ENCODE assay signal across 16 cellular contexts in genomic region chr17:2903193-2903974, GRCh38.
DNase-seq lines count a peak whose midpoint lies in the region; TF ChIP-seq lines count a peak whose summit lies in the region.
"Had no signal": no experiment of that assay in that cellular context is flagged by ENCODE, and none has a peak within 500 bp of the region (broad histone marks: within the 10 kb centered on the region; RNA-seq: fewer than 3 reads in every experiment).

No MANE protein-coding gene starts in this region.

- no peak overlapping the region for H3K4me3 ChIP-seq in neuronal stem cell (ENCODE audit: low read length in 2 of 2)
- H3K4me3 ChIP-seq: Peyer's patch had no signal

- no peak overlapping the region for H2BK12ac ChIP-seq in neuronal stem cell (ENCODE audit: low read length)

- TF ChIP-seq CTCF in GM10266 (IDR thresholded peaks at IDR 0.05; ENCODE audit: control insufficient read depth, insufficient read depth, low read depth, missing control alignments), result no peak

- no peak overlapping the region for H3K4ac ChIP-seq in neuronal stem cell (ENCODE audit: low read length)

- no peak overlapping the region for H3K27ac ChIP-seq in neuronal stem cell (replicated peaks; ENCODE audit: low read length)
- H3K27ac ChIP-seq: brain microvascular endothelial cell, Peyer's patch had no signal

- in situ Hi-C loops in G401 (cut with HindIII; ENCODE audit: low sequenced_read_pairs), result no loop called here

- no peak overlapping the region for H3K4me2 ChIP-seq in neuronal stem cell (ENCODE audit: insufficient read depth, low read length, poor library complexity, severe bottlenecking)

- peak overlapping the region; percentile 16 for H2BK5ac ChIP-seq in neuronal stem cell (ENCODE audit: low read length)

- H2AK5ac ChIP-seq in neuronal stem cell (ENCODE audit: low read depth, low read length), result peak overlapping the region; percentile 23

- no peaks in the 10 kb centered on the region for H3K36me3 ChIP-seq in neuronal stem cell (replicated peaks in 1 of 2; ENCODE audit: control insufficient read depth in 2 of 2, insufficient read depth in 2 of 2, low read length in 2 of 2)
- H3K36me3 ChIP-seq: brain microvascular endothelial cell, Peyer's patch had no signal

- WGBS in neuronal stem cell (ENCODE audit: extremely low coverage in 2 of 2, insufficient read length in 2 of 2, insufficient replicate concordance in 1 of 2), 2 donors, result no CpG with 5 or more reads among the region's 8 CpGs

- H4K8ac ChIP-seq in neuronal stem cell (ENCODE audit: low read depth, low read length), result no peak overlapping the region

- H3K79me1 ChIP-seq in neuronal stem cell (ENCODE audit: low read depth, low read length), result no peaks in the 10 kb centered on the region

- peak overlapping the region; percentile 11 for H2AFZ ChIP-seq in neuronal stem cell (ENCODE audit: low read length)

- peak overlapping the region; percentile 88 for H3K18ac ChIP-seq in neuronal stem cell (ENCODE audit: low read length)

- peak overlapping the region; percentile 22 for H3K23ac ChIP-seq in neuronal stem cell (ENCODE audit: low read depth, low read length, poor library complexity)

- peak; percentile 76 for DNase-seq in G401 (ENCODE audit: low spot score)
- peak; percentile 31 for DNase-seq in NCI-H2107 treated with DMSO at 0.1 percent for 48 hours (lab: John Stamatoyannopoulos, UW; ENCODE audit: unreplicated experiment)
- peak; percentile 73 for DNase-seq in cerebellum (ENCODE audit: low spot score)
- no peak for DNase-seq in neuronal stem cell (ENCODE audit: low spot score)
- DNase-seq in amniotic stem cell (lab: John Stamatoyannopoulos, UW), result no peak
- DNase-seq in GM10266 (ENCODE audit: extremely low spot score), result no peak
- no peak for DNase-seq in COLO829 (ENCODE audit: low spot score)
- DNase-seq: activated CD8-positive, alpha-beta memory T cell treated with anti-CD3 and anti-CD28 coated beads, Interleukin-2, amount 50 U/mL, for 48 hours; activated naive CD4-positive, alpha-beta T cell treated with anti-CD3 and anti-CD28 coated beads, Interleukin-2, amount 10 ng/mL, durations not matched to agents 7 days and 5 days; effector CD4-positive, alpha-beta T cell; HCEC 1CT; MM.1S; T-helper 1 cell had no signal

- peaks cover 0 to 2% of the 10 kb centered on the region in 2 donors for H3K9me3 ChIP-seq in neuronal stem cell (replicated peaks in 1 of 2; ENCODE audit: control insufficient read depth in 2 of 2, insufficient read depth in 1 of 2, low read depth in 1 of 2, low read length in 2 of 2)
- H3K9me3 ChIP-seq: BE2C, Peyer's patch had no signal

- H3K9ac ChIP-seq in neuronal stem cell (ENCODE audit: low read depth, low read length, poor library complexity), result peak overlapping the region; percentile 64

- no peak overlapping the region for H4K91ac ChIP-seq in neuronal stem cell (ENCODE audit: low read depth, low read length, poor library complexity)

- H3K4me1 ChIP-seq in neuronal stem cell (ENCODE audit: control insufficient read depth in 2 of 2, insufficient read depth in 1 of 2, low read depth in 1 of 2, low read length in 2 of 2), result peaks cover 0 to 10% of the 10 kb centered on the region in 2 donors

- peak overlapping the region; percentile 28 for H2BK15ac ChIP-seq in neuronal stem cell (ENCODE audit: low read length)

- H3K27me3 ChIP-seq in neuronal stem cell (ENCODE audit: control insufficient read depth in 3 of 3, insufficient read depth in 3 of 3, low read depth in 1 of 3, low read length in 3 of 3), result peaks cover 0 to 12% (median 0%) of the 10 kb centered on the region in 3 experiments
- H3K27me3 ChIP-seq: BE2C, brain microvascular endothelial cell, Peyer's patch had no signal

- peak overlapping the region; percentile 18 for H2BK120ac ChIP-seq in neuronal stem cell (ENCODE audit: low read depth, low read length)

- peak overlapping the region; percentile 25 for H3K14ac ChIP-seq in neuronal stem cell (ENCODE audit: low read length)

Comparison
In these comparisons a context has a peak if more than half of its experiments do, and no peak if none do; other contexts are left out.
1. DNase-seq: peak in G401 (single experiment), NCI-H2107 treated with DMSO at 0.1 percent for 48 hours (single experiment) and cerebellum (single experiment); none in neuronal stem cell (single experiment), amniotic stem cell (single experiment), GM10266 (single experiment) and COLO829 (single experiment).